In the genomic region with DNA sequence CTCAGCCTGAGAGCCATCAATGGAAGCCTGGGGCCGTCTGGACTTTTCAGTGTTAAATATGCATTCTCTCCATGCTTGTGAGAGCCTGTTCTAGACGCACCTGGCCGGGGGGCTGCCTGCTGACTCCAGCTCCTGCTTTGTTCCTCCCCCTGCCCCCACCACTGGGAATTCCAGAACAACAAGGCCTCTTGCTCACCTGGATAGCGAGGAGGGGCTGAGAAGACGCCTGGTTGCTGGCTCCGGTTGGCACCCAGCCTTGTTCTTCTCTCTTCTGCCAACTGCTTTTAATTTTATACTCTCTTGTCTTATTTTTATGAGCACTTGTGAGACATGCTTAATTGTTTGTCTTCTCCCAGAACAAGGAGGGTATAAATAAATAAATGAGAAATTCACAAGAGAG, we compare ENCODE assay signal across 1 cellular context.
TF ChIP-seq lines count a peak whose summit lies in the region.

No MANE protein-coding gene starts in this region.

TF ChIP-seq in WTC11, 78 proteins besides CTCF, POLR2A, EP300 and RAD21 (continued from another document):
- TF ChIP-seq ATF3 (CRISPR knock-in tag; conservative IDR thresholded peaks at IDR 0.05) (no peak), JUN (CRISPR knock-in tag; IDR thresholded peaks at IDR 0.05) (no peak), ZNF671 (CRISPR knock-in tag; IDR thresholded peaks at IDR 0.05) (no peak), ETV6 (CRISPR knock-in tag; IDR thresholded peaks at IDR 0.05) (no peak), ZNF281 (CRISPR knock-in tag; IDR thresholded peaks at IDR 0.05) (no peak), NFATC4 (CRISPR knock-in tag; IDR thresholded peaks at IDR 0.05) (no peak), SMAD3 (CRISPR knock-in tag; IDR thresholded peaks at IDR 0.05; ENCODE audit: borderline replicate concordance) (no peak)
- TF ChIP-seq, protein P1, sequence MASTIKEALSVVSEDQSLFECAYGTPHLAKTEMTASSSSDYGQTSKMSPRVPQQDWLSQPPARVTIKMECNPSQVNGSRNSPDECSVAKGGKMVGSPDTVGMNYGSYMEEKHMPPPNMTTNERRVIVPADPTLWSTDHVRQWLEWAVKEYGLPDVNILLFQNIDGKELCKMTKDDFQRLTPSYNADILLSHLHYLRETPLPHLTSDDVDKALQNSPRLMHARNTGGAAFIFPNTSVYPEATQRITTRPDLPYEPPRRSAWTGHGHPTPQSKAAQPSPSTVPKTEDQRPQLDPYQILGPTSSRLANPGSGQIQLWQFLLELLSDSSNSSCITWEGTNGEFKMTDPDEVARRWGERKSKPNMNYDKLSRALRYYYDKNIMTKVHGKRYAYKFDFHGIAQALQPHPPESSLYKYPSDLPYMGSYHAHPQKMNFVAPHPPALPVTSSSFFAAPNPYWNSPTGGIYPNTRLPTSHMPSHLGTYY (CRISPR knock-in tag; IDR thresholded peaks at IDR 0.05) = no peak
- TF ChIP-seq, protein P2, sequence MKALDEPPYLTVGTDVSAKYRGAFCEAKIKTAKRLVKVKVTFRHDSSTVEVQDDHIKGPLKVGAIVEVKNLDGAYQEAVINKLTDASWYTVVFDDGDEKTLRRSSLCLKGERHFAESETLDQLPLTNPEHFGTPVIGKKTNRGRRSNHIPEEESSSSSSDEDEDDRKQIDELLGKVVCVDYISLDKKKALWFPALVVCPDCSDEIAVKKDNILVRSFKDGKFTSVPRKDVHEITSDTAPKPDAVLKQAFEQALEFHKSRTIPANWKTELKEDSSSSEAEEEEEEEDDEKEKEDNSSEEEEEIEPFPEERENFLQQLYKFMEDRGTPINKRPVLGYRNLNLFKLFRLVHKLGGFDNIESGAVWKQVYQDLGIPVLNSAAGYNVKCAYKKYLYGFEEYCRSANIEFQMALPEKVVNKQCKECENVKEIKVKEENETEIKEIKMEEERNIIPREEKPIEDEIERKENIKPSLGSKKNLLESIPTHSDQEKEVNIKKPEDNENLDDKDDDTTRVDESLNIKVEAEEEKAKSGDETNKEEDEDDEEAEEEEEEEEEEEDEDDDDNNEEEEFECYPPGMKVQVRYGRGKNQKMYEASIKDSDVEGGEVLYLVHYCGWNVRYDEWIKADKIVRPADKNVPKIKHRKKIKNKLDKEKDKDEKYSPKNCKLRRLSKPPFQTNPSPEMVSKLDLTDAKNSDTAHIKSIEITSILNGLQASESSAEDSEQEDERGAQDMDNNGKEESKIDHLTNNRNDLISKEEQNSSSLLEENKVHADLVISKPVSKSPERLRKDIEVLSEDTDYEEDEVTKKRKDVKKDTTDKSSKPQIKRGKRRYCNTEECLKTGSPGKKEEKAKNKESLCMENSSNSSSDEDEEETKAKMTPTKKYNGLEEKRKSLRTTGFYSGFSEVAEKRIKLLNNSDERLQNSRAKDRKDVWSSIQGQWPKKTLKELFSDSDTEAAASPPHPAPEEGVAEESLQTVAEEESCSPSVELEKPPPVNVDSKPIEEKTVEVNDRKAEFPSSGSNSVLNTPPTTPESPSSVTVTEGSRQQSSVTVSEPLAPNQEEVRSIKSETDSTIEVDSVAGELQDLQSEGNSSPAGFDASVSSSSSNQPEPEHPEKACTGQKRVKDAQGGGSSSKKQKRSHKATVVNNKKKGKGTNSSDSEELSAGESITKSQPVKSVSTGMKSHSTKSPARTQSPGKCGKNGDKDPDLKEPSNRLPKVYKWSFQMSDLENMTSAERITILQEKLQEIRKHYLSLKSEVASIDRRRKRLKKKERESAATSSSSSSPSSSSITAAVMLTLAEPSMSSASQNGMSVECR (CRISPR knock-in tag; IDR thresholded peaks at IDR 0.05; ENCODE audit: borderline replicate concordance) = no peak
- TF ChIP-seq, protein P3, sequence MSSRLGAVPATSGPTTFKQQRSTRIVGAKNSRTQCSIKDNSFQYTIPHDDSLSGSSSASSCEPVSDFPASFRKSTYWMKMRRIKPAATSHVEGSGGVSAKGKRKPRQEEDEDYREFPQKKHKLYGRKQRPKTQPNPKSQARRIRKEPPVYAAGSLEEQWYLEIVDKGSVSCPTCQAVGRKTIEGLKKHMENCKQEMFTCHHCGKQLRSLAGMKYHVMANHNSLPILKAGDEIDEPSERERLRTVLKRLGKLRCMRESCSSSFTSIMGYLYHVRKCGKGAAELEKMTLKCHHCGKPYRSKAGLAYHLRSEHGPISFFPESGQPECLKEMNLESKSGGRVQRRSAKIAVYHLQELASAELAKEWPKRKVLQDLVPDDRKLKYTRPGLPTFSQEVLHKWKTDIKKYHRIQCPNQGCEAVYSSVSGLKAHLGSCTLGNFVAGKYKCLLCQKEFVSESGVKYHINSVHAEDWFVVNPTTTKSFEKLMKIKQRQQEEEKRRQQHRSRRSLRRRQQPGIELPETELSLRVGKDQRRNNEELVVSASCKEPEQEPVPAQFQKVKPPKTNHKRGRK (CRISPR knock-in tag; IDR thresholded peaks at IDR 0.05; ENCODE audit: borderline replicate concordance) = no peak
